In genomic region chr7:50492770-50493519, GRCh38 we compare ENCODE assay signal across 29 cellular contexts.
"Had no signal": no experiment of that assay in that cellular context is flagged by ENCODE, and none has a peak within 500 bp of the region (broad histone marks: within the 10 kb centered on the region; RNA-seq: fewer than 3 reads in every experiment).

No MANE protein-coding gene starts in this region.

- H3K27ac ChIP-seq: adrenal gland, body of pancreas, cardiac muscle cell, colonic mucosa, dorsolateral prefrontal cortex, right atrium auricular region, suprapubic skin, tibial artery had no signal

- H3K4me3 Mint-ChIP-seq: activated CD4-positive, alpha-beta T cell treated with anti-CD3 and anti-CD28 coated beads, Interleukin-2, amount 10 ng/mL, durations not matched to agents 7 days and 5 days; activated naive CD4-positive, alpha-beta T cell treated with anti-CD3 and anti-CD28 coated beads for 36 hours; activated naive CD8-positive, alpha-beta T cell treated with anti-CD3 and anti-CD28 coated beads for 36 hours; activated T-helper 1 cell treated with anti-CD3 and anti-CD28 coated beads, Interleukin-12 subunit alpha, Interleukin-12 subunit beta, Interleukin-2, Interleukin-4 antibody, amounts not matched to agents 30 ng/mL and 10 ng/mL and 1 ng/mL, durations not matched to agents 14 hours and 24 hours and 36 hours; memory B cell; naive thymus-derived CD8-positive, alpha-beta T cell; neural crest cell; T-helper 1 cell treated with Interleukin-12 subunit alpha and Interleukin-12 subunit beta and Interleukin-4 antibody, amounts not matched to agents 30 μg/mL and 1 μg/mL, for 36 hours had no signal

- H3K4me1 ChIP-seq: colonic mucosa had no signal

- H3K27me3 ChIP-seq: adrenal gland, body of pancreas, cardiac muscle cell, colonic mucosa, right atrium auricular region, suprapubic skin had no signal

- H3K9me3 Mint-ChIP-seq: activated CD4-positive, alpha-beta T cell treated with anti-CD3 and anti-CD28 coated beads, Interleukin-2, amount 10 ng/mL, durations not matched to agents 7 days and 5 days; activated naive CD4-positive, alpha-beta T cell treated with anti-CD3 and anti-CD28 coated beads for 36 hours; activated naive CD8-positive, alpha-beta T cell treated with anti-CD3 and anti-CD28 coated beads for 36 hours; activated T-helper 1 cell treated with anti-CD3 and anti-CD28 coated beads, Interleukin-12 subunit alpha, Interleukin-12 subunit beta, Interleukin-2, Interleukin-4 antibody, amounts not matched to agents 30 ng/mL and 10 ng/mL and 1 ng/mL, durations not matched to agents 14 hours and 24 hours and 36 hours; memory B cell; naive thymus-derived CD8-positive, alpha-beta T cell; T-helper 1 cell treated with Interleukin-12 subunit alpha and Interleukin-12 subunit beta and Interleukin-4 antibody, amounts not matched to agents 30 μg/mL and 1 μg/mL, for 36 hours had no signal

- H3K36me3 ChIP-seq: adrenal gland, cardiac muscle cell, colonic mucosa, right atrium auricular region, suprapubic skin, tibial artery had no signal

- H3K36me3 Mint-ChIP-seq: activated naive CD8-positive, alpha-beta T cell treated with anti-CD3 and anti-CD28 coated beads for 36 hours; memory B cell; naive thymus-derived CD8-positive, alpha-beta T cell had no signal

- H3K4me2 ChIP-seq: smooth muscle cell had no signal

- FAIRE-seq: keratinocyte had no signal

- H3K4me3 ChIP-seq: adrenal gland, body of pancreas, cardiac muscle cell, colonic mucosa, dorsolateral prefrontal cortex, right atrium auricular region, smooth muscle cell, suprapubic skin, tibial artery had no signal

- H3K4me1 Mint-ChIP-seq: activated CD4-positive, alpha-beta T cell treated with anti-CD3 and anti-CD28 coated beads, Interleukin-2, amount 10 ng/mL, durations not matched to agents 7 days and 5 days; memory B cell; naive thymus-derived CD8-positive, alpha-beta T cell; neural crest cell had no signal

- H3K27ac Mint-ChIP-seq: activated CD4-positive, alpha-beta T cell treated with anti-CD3 and anti-CD28 coated beads, Interleukin-2, amount 10 ng/mL, durations not matched to agents 7 days and 5 days; activated naive CD4-positive, alpha-beta T cell treated with anti-CD3 and anti-CD28 coated beads for 36 hours; activated naive CD8-positive, alpha-beta T cell treated with anti-CD3 and anti-CD28 coated beads for 36 hours; activated T-helper 1 cell treated with anti-CD3 and anti-CD28 coated beads, Interleukin-12 subunit alpha, Interleukin-12 subunit beta, Interleukin-2, Interleukin-4 antibody, amounts not matched to agents 30 ng/mL and 10 ng/mL and 1 ng/mL, durations not matched to agents 14 hours and 24 hours and 36 hours; memory B cell; T-helper 1 cell treated with Interleukin-12 subunit alpha and Interleukin-12 subunit beta and Interleukin-4 antibody, amounts not matched to agents 30 μg/mL and 1 μg/mL, for 36 hours had no signal

- ATAC-seq: body of pancreas; left colon; naive thymus-derived CD8-positive, alpha-beta T cell had no signal

- DNase-seq: activated CD4-positive, alpha-beta T cell treated with anti-CD3 and anti-CD28 coated beads, Interleukin-2, amount 10 ng/mL, durations not matched to agents 7 days and 5 days; activated CD4-positive, CD25-positive, alpha-beta regulatory T cell treated with anti-CD3 and anti-CD28 coated beads, Interleukin-2, amount 50 U/mL, for 72 hours; activated effector memory CD4-positive, alpha-beta T cell treated with anti-CD3 and anti-CD28 coated beads, Interleukin-2, amount 50 U/mL, for 16 hours; activated naive CD4-positive, alpha-beta T cell treated with anti-CD3 and anti-CD28 coated beads for 36 hours; activated naive CD8-positive, alpha-beta T cell treated with anti-CD3 and anti-CD28 coated beads for 36 hours; adrenal gland; body of pancreas; cerebellar nuclear complex; colonic mucosa; dorsolateral prefrontal cortex; effector memory CD4-positive, alpha-beta T cell; head of caudate nucleus; hippocampal formation; left colon; naive thymus-derived CD8-positive, alpha-beta T cell; nucleus accumbens; stimulated activated naive CD4-positive, alpha-beta T cell; SW 1271; T-helper 9 cell; tibial artery had no signal

- H3K9me3 ChIP-seq: adrenal gland, body of pancreas, colonic mucosa, right atrium auricular region, suprapubic skin, tibial artery had no signal
